Comparison of ENCODE assay signal across 18 cellular contexts in genomic region chr14:58078471-58078870, GRCh38.
DNase-seq lines count a peak whose midpoint lies in the region; ATAC-seq and TF ChIP-seq lines count a peak whose summit lies in the region.
"Had no signal": no experiment of that assay in that cellular context is flagged by ENCODE, and none has a peak within 500 bp of the region (broad histone marks: within the 10 kb centered on the region; RNA-seq: fewer than 3 reads in every experiment).

No MANE protein-coding gene starts in this region.

- H3K4me3 Mint-ChIP-seq in dendritic cell treated with granulocyte-macrophage colony-stimulating factor and Interleukin-4, amounts not matched to agents 40 ng/mL and 50 ng/mL, for 4 days: no peak overlapping the region
- no peak overlapping the region for H3K4me3 Mint-ChIP-seq in mesothelial cell of epicardium
- H3K4me3 Mint-ChIP-seq: CD8-positive, alpha-beta memory T cell had no signal

- no peaks in the 10 kb centered on the region for H3K36me3 Mint-ChIP-seq in dendritic cell treated with granulocyte-macrophage colony-stimulating factor and Interleukin-4, amounts not matched to agents 40 ng/mL and 50 ng/mL, for 4 days (ENCODE audit: low read depth)
- H3K36me3 Mint-ChIP-seq in mesothelial cell of epicardium: no peaks in the 10 kb centered on the region
- H3K36me3 Mint-ChIP-seq: CD8-positive, alpha-beta memory T cell had no signal

- no peaks in the 10 kb centered on the region for H3K36me3 ChIP-seq in BJ (ENCODE audit: control insufficient read depth, insufficient read depth, low read length)
- no peaks in the 10 kb centered on the region for H3K36me3 ChIP-seq in SJSA1
- no peaks in the 10 kb centered on the region for H3K36me3 ChIP-seq in prostate gland

- POLR2A ChIA-PET in BJ (lab: Charles Lee): interaction anchor here (0.6 kb wide), 1 partner anchor 638 kb away, joined by 3 read pairs; no protein-coding TSS in a partner anchor

- H3K9me3 Mint-ChIP-seq in dendritic cell treated with granulocyte-macrophage colony-stimulating factor and Interleukin-4, amounts not matched to agents 40 ng/mL and 50 ng/mL, for 4 days: peaks cover 8% of the 10 kb centered on the region
- H3K9me3 Mint-ChIP-seq in mesothelial cell of epicardium: no peaks in the 10 kb centered on the region
- H3K9me3 Mint-ChIP-seq: CD8-positive, alpha-beta memory T cell had no signal

- peaks cover 37% of the 10 kb centered on the region for H3K4me1 Mint-ChIP-seq in dendritic cell treated with granulocyte-macrophage colony-stimulating factor and Interleukin-4, amounts not matched to agents 40 ng/mL and 50 ng/mL, for 4 days (ENCODE audit: low read depth)
- peaks cover 21% of the 10 kb centered on the region for H3K4me1 Mint-ChIP-seq in mesothelial cell of epicardium
- H3K4me1 Mint-ChIP-seq: CD8-positive, alpha-beta memory T cell had no signal

- H3K27ac Mint-ChIP-seq in dendritic cell treated with granulocyte-macrophage colony-stimulating factor and Interleukin-4, amounts not matched to agents 40 ng/mL and 50 ng/mL, for 4 days: peak overlapping the region; percentile 72
- peak overlapping the region; percentile 82 for H3K27ac Mint-ChIP-seq in mesothelial cell of epicardium
- H3K27ac Mint-ChIP-seq: CD8-positive, alpha-beta memory T cell had no signal

- ATAC-seq in GM19463 (IDR thresholded peaks at IDR 0.05; ENCODE audit: unreplicated experiment): no peak
- ATAC-seq: mucosa of descending colon had no signal

- H3K4me3 ChIP-seq in BJ (ENCODE audit: low read depth, low read length) (no peak overlapping the region), SJSA1 (no peak overlapping the region), prostate gland (no peak overlapping the region)
- H3K4me3 ChIP-seq: mucosa of descending colon had no signal

- TF ChIP-seq CTCF in BJ (IDR thresholded peaks at IDR 0.05; ENCODE audit: insufficient read depth, low read depth, low read length) (no peak), mesothelial cell of epicardium (IDR thresholded peaks at IDR 0.05; ENCODE audit: unreplicated experiment) (no peak), prostate gland (IDR thresholded peaks at IDR 0.05) (no peak)

- peaks cover 46% of the 10 kb centered on the region for H3K4me1 ChIP-seq in SJSA1 (replicated peaks)
- H3K4me1 ChIP-seq in prostate gland (replicated peaks): no peaks in the 10 kb centered on the region

- intact Hi-C loops in dendritic cell treated with granulocyte-macrophage colony-stimulating factor and Interleukin-4, amounts not matched to agents 40 ng/mL and 50 ng/mL, for 4 days (cut with micrococcal nuclease): no loop called here
- intact Hi-C loops in prostate gland (cut with DNase I): no loop called here

- H3K27me3 Mint-ChIP-seq in dendritic cell treated with granulocyte-macrophage colony-stimulating factor and Interleukin-4, amounts not matched to agents 40 ng/mL and 50 ng/mL, for 4 days: no peaks in the 10 kb centered on the region
- H3K27me3 Mint-ChIP-seq in mesothelial cell of epicardium (ENCODE audit: low read depth): peaks cover 4% of the 10 kb centered on the region

- peak; percentile 31 for DNase-seq in BJ (ENCODE audit: low read depth)
- no peak for DNase-seq in SJSA1 (ENCODE audit: low read depth in 1 of 2, low spot score in 2 of 2)
- DNase-seq in mesothelial cell of epicardium (ENCODE audit: low spot score in 2 of 2, unreplicated experiment in 2 of 2): no peak
- no peak for DNase-seq in activated CD4-positive, alpha-beta T cell treated with anti-CD3 and anti-CD28 coated beads for 1 hour
- no peak for DNase-seq in prostate gland (ENCODE audit: low spot score)
- no peak for DNase-seq in NCI-H748 (lab: John Stamatoyannopoulos, UW; ENCODE audit: unreplicated experiment)
- DNase-seq: activated CD4-positive, alpha-beta T cell treated with anti-CD3 and anti-CD28 coated beads for 48 hours; activated CD8-positive, alpha-beta memory T cell treated with anti-CD3 and anti-CD28 coated beads, Interleukin-2, amount 50 U/mL, for 4 hours; activated effector memory CD4-positive, alpha-beta T cell treated with anti-CD3 and anti-CD28 coated beads, Interleukin-2, amount 50 U/mL, for 16 hours; amniotic stem cell; CD8-positive, alpha-beta memory T cell; left cardiac atrium; mucosa of descending colon; NCI-H2029; NCI-H510A had no signal

- H3K27me3 ChIP-seq in BJ (ENCODE audit: control insufficient read depth, insufficient read depth, low read length) (no peaks in the 10 kb centered on the region), SJSA1 (replicated peaks) (no peaks in the 10 kb centered on the region), prostate gland (replicated peaks; ENCODE audit: insufficient read depth) (no peaks in the 10 kb centered on the region)

- CTCF ChIA-PET in BJ (lab: Yijun Ruan, JAX): interaction anchor here (2.3 kb wide), 1 partner anchor 386 kb away, joined by 9 read pairs; no protein-coding TSS in a partner anchor

- no peaks in the 10 kb centered on the region; the same call in 1 of the 2 replicates for H3K9me3 ChIP-seq in SJSA1 (replicated peaks)
- no peaks in the 10 kb centered on the region for H3K9me3 ChIP-seq in prostate gland
- H3K9me3 ChIP-seq: mucosa of descending colon had no signal

- H3K27ac ChIP-seq in SJSA1: peak overlapping the region; percentile 97
- no peak overlapping the region for H3K27ac ChIP-seq in prostate gland
- H3K27ac ChIP-seq: KMS-11 had no signal

- no peak for TF ChIP-seq POLR2A in prostate gland (IDR thresholded peaks at IDR 0.05)
